Comparison of ENCODE assay signal across 9 cellular contexts in genomic region chr7:88217675-88218427, GRCh38. TPM values are rescaled to one million over a fixed set of nuclear protein-coding genes. Genes with fewer than 3 reads are reported as not detected.
DNase-seq lines count a peak whose midpoint lies in the region; ATAC-seq and TF ChIP-seq lines count a peak whose summit lies in the region.
"Had no signal": no experiment of that assay in that cellular context is flagged by ENCODE, and none has a peak within 500 bp of the region (broad histone marks: within the 10 kb centered on the region; RNA-seq: fewer than 3 reads in every experiment).

No MANE protein-coding gene starts in this region.

- ATAC-seq in heart right ventricle (no peak), heart left ventricle (no peak), HG02970 (IDR thresholded peaks at IDR 0.05; ENCODE audit: low FRiP score, unreplicated experiment) (peak; percentile 75), PC-3 (no peak)

- H3F3A ChIP-seq in PC-3 (ENCODE audit: low read length, unreplicated experiment): no peaks in the 10 kb centered on the region

- H3K79me2 ChIP-seq in PC-3 (ENCODE audit: low read length): peaks cover 43% of the 10 kb centered on the region

- no peaks in the 10 kb centered on the region for H3K9me3 ChIP-seq in heart right ventricle
- H3K9me3 ChIP-seq in heart left ventricle: no peaks in the 10 kb centered on the region
- no peaks in the 10 kb centered on the region for H3K9me3 ChIP-seq in PC-3 (ENCODE audit: low read length)
- no peaks in the 10 kb centered on the region for H3K9me3 ChIP-seq in stomach

- TF ChIP-seq EP300 in stomach (IDR thresholded peaks at IDR 0.05): no peak

- H3K9me2 ChIP-seq in PC-3 (replicated peaks; ENCODE audit: low read length): no peaks in the 10 kb centered on the region

- no peak for TF ChIP-seq POLR2A in heart left ventricle (IDR thresholded peaks at IDR 0.05)
- TF ChIP-seq POLR2A in erythroblast (IDR thresholded peaks at IDR 0.05; ENCODE audit: low read length): no peak
- TF ChIP-seq POLR2A in stomach (IDR thresholded peaks at IDR 0.05): no peak

- no peak overlapping the region for H2AFZ ChIP-seq in PC-3 (ENCODE audit: low read length)

- POLR2A ChIA-PET in PC-3 (lab: Charles Lee; ENCODE audit: unreplicated experiment): no interaction called here

- DNase-seq in heart right ventricle (no peak), heart left ventricle (no peak), PC-3 (no peak), erythroblast (lab: John Stamatoyannopoulos, UW) (peak; percentile 72 to 88), stomach (no peak), NCI-H748 (lab: John Stamatoyannopoulos, UW; ENCODE audit: unreplicated experiment) (no peak), NCI-H2029 (lab: John Stamatoyannopoulos, UW) (no peak)

- intact Hi-C loops in heart right ventricle (cut with DNase I): no loop called here
- intact Hi-C loops in heart left ventricle (cut with DNase I): loop anchor here in 1 of 10 donors (5.0 kb wide), 1 partner anchor 341 kb away; the partner anchor contains the start of genes DBF4 and SLC25A40
- intact Hi-C loops in PC-3 (cut with micrococcal nuclease): no loop called here
- intact Hi-C loops in stomach (cut with DNase I; ENCODE audit: low total_unique reads): no loop called here

- H4K20me1 ChIP-seq in PC-3 (ENCODE audit: low read length): peaks cover 9% of the 10 kb centered on the region

- H3K36me3 ChIP-seq in heart right ventricle: peaks cover 0 to 50% (median 17%) of the 10 kb centered on the region in 9 donors
- peaks cover 0 to 49% (median 44%) of the 10 kb centered on the region in 9 donors for H3K36me3 ChIP-seq in heart left ventricle
- H3K36me3 ChIP-seq in PC-3 (ENCODE audit: low read depth, low read length): peaks cover 24% of the 10 kb centered on the region
- H3K36me3 ChIP-seq in stomach: peaks cover 11 to 40% (median 39%) of the 10 kb centered on the region in 4 donors

- H3K27me3 ChIP-seq in heart right ventricle: no peaks in the 10 kb centered on the region
- no peaks in the 10 kb centered on the region for H3K27me3 ChIP-seq in heart left ventricle
- no peaks in the 10 kb centered on the region for H3K27me3 ChIP-seq in PC-3 (ENCODE audit: low read length)
- H3K27me3 ChIP-seq in stomach: no peaks in the 10 kb centered on the region

- H3K9ac ChIP-seq in PC-3 (ENCODE audit: low read length): 0 out of 2 replicates have a peak overlapping the region, but pooled peaks have one; percentile 90

- peak overlapping the region in 6 of 10 donors; percentile 89 to 99 (median 95) for H3K4me3 ChIP-seq in heart right ventricle
- peak overlapping the region in 6 of 12 donors; percentile 69 to 98 (median 83) for H3K4me3 ChIP-seq in heart left ventricle
- H3K4me3 ChIP-seq in PC-3 (ENCODE audit: low read length): peak overlapping the region; percentile 92
- peak overlapping the region in 2 of 4 donors; percentile 89 to 94 for H3K4me3 ChIP-seq in stomach

- CTCF ChIA-PET in PC-3 (lab: Charles Lee): interaction anchor here (0.6 to 0.7 kb wide), 2 partner anchors 10 to 140 kb away, joined by 3 to 4 read pairs; no protein-coding TSS in a partner anchor

- H3K4me1 ChIP-seq in heart right ventricle (peaks cover 0 to 27% (median 23%) of the 10 kb centered on the region in 9 donors), heart left ventricle (peaks cover 0 to 26% (median 14%) of the 10 kb centered on the region in 12 donors), PC-3 (ENCODE audit: insufficient read depth, low read length) (peaks cover 14% of the 10 kb centered on the region), stomach (peaks cover 10 to 36% (median 24%) of the 10 kb centered on the region in 4 donors)

- no peak for TF ChIP-seq CTCF in heart right ventricle (IDR thresholded peaks at IDR 0.05)
- no peak for TF ChIP-seq CTCF in heart left ventricle (IDR thresholded peaks at IDR 0.05)
- TF ChIP-seq CTCF in PC-3 (conservative IDR thresholded peaks at IDR 0.05; ENCODE audit: low read depth, low read length): no peak
- no peak for TF ChIP-seq CTCF in stomach (IDR thresholded peaks at IDR 0.05)

- H3K4me2 ChIP-seq in PC-3 (ENCODE audit: low read length): peak overlapping the region; percentile 98

- H3K27ac ChIP-seq in heart right ventricle (peak overlapping the region in 4 of 10 donors; percentile 93 to 97 (median 96)), heart left ventricle (peak overlapping the region in 1 of 12 donors; percentile 94), PC-3 (ENCODE audit: low read length) (no peak overlapping the region), stomach (peak overlapping the region in 3 of 5 donors; percentile 92 to 94 (median 92))
- H3K27ac ChIP-seq: epithelial cell of prostate had no signal

- no TSS peak for BruUV-seq in PC-3 (replicated peaks; lab: Mats Ljungman, UMichigan)

- 22 to 25% methylated on average over 1 of the region's 1 CpG for whole genome bisulfite sequencing in heart right ventricle, 2 donors
- WGBS in heart left ventricle, 4 donors: 26 to 34% (median 32%) methylated on average over 1 of the region's 1 CpG
- WGBS in stomach, 5 donors: 15 to 28% (median 19%) methylated on average over 1 of the region's 1 CpG

RNA-seq across cellular contexts. Expression of gene SRI, which starts 2.0 kb away (rescaled TPM):
- total RNA-seq in heart right ventricle (10 to 100 TPM; 63.3 to 82.4 (median 69.9) TPM), heart left ventricle (10 to 100 TPM; 48.9 to 88.5 (median 69.4) TPM), PC-3 (2014; rRNA removed) (94.0 and 151 TPM in 2 replicates), stomach (100 to 1,000 TPM in 1 of 5 donors, 10 to 100 TPM in 4; 23.3 to 102 (median 70.3) TPM)
- polyA plus RNA-seq in heart right ventricle (10 to 100 TPM; 28.7 to 76.2 TPM), heart left ventricle (10 to 100 TPM; 25.9 to 66.7 TPM), stomach (100 to 1,000 TPM in 2 of 3 donors, 10 to 100 TPM in 1; 57.0 to 107 (median 101) TPM)

Comparison
In these comparisons a context has a peak if more than half of its experiments do, and no peak if none do; other contexts are left out.
1. DNase-seq: peak in erythroblast (2 of 2); none in heart right ventricle (0 of 2), heart left ventricle (0 of 5), PC-3 (single experiment), stomach (single experiment), NCI-H748 (single experiment) and NCI-H2029 (single experiment).